In genomic region chr1:25362634-25363559, GRCh38 we compare ENCODE assay signal across 9 cellular contexts. TPM values are rescaled to one million over a fixed set of nuclear protein-coding genes. Genes with fewer than 3 reads are reported as not detected.
DNase-seq lines count a peak whose midpoint lies in the region; ATAC-seq, FAIRE-seq and TF ChIP-seq lines count a peak whose summit lies in the region.
"Not testable (repeated sequence)": the region's sequence is repeated elsewhere in the genome, so short reads cannot be mapped to it uniquely, and the experiment has no call there.
"Had no signal": no experiment of that assay in that cellular context is flagged by ENCODE, and none has a peak within 500 bp of the region (broad histone marks: within the 10 kb centered on the region; RNA-seq: fewer than 3 reads in every experiment).

No MANE protein-coding gene starts in this region.

- FAIRE-seq in K562 (lab: Jason Lieb, UNC), result peak; percentile 72

- not testable (repeated sequence) for H3K9me3 ChIP-seq in CD8-positive, alpha-beta T cell (ENCODE audit: low read length); K562 (replicated peaks; ENCODE audit: control insufficient read depth, insufficient read depth, low read depth, low read length); left lung; aorta (ENCODE audit: control insufficient read depth, low read length)

- not testable (repeated sequence) for H3K4me3 Mint-ChIP-seq in CD8-positive, alpha-beta T cell; activated T-cell treated with anti-CD3 and anti-CD28 coated beads, Interleukin-2, amount 50 U/mL, for 72 hours; natural killer cell

- peak; percentile 93 for ATAC-seq in CD8-positive, alpha-beta T cell
- peak; percentile 73 to 76 for ATAC-seq in activated CD4-positive, CD25-positive, alpha-beta regulatory T cell treated with anti-CD3 and anti-CD28 coated beads, Interleukin-2, amount 50 U/mL, for 24 hours
- ATAC-seq in activated T-cell treated with anti-CD3 and anti-CD28 coated beads, Interleukin-2, amount 50 U/mL, for 72 hours (replicated peaks in 1 of 2), result peak; percentile 96 to 98
- ATAC-seq in K562, result not testable (repeated sequence)
- ATAC-seq in Right ventricle myocardium inferior, result peak; percentile 50
- peak; percentile 61 for ATAC-seq in left lung
- ATAC-seq in natural killer cell, result peak; percentile 85 to 93 (median 89)
- peak; percentile 52 for ATAC-seq in aorta (ENCODE audit: low FRiP score)

- not testable (repeated sequence) for H2AFZ ChIP-seq in K562 (ENCODE audit: low read depth, low read length)

- H3K79me2 ChIP-seq in K562 (ENCODE audit: control insufficient read depth, insufficient read depth, low read length), result not testable (repeated sequence)

- peaks cover 24% of the 10 kb centered on the region for H3K36me3 ChIP-seq in CD8-positive, alpha-beta T cell (ENCODE audit: insufficient read depth, low read length)
- H3K36me3 ChIP-seq in K562 (ENCODE audit: control insufficient read depth, insufficient read depth, low read length) (peaks cover 35% of the 10 kb centered on the region), left lung (peaks cover 0 to 40% of the 10 kb centered on the region in 2 donors)
- not testable (repeated sequence) for H3K36me3 ChIP-seq in aorta (ENCODE audit: control insufficient read depth in 1 of 2, insufficient read depth in 2 of 2, low read length in 1 of 2)

- WGBS in K562 (ENCODE audit: insufficient coverage, low coverage, missing lambda C conversion rate), result no CpG with 5 or more reads among the region's 17 CpGs
- WGBS in aorta, 2 donors, result no CpG with 5 or more reads among the region's 17 CpGs

- TF ChIP-seq EP300 in K562 (IDR thresholded peaks at IDR 0.05; ENCODE audit: low read length), result not testable (repeated sequence)

- not testable (repeated sequence) for TF ChIP-seq CTCF in CD8-positive, alpha-beta T cell (IDR thresholded peaks at IDR 0.05); K562 (IDR thresholded peaks at IDR 0.05 in 2 of 3, conservative IDR thresholded peaks at IDR 0.05 in 1 of 3; ENCODE audit: insufficient read depth in 2 of 3, low read depth in 1 of 3, low read length in 3 of 3); left lung (IDR thresholded peaks at IDR 0.05); natural killer cell (IDR thresholded peaks at IDR 0.05)

- not testable (repeated sequence) for H3K27me3 Mint-ChIP-seq in CD8-positive, alpha-beta T cell (ENCODE audit: low read depth); activated T-cell treated with anti-CD3 and anti-CD28 coated beads, Interleukin-2, amount 50 U/mL, for 72 hours (ENCODE audit: low read depth); natural killer cell (ENCODE audit: low read depth in 2 of 2)

- not testable (repeated sequence) for H3K4me1 ChIP-seq in CD8-positive, alpha-beta T cell (ENCODE audit: insufficient read depth, low read length); K562 (replicated peaks in 1 of 2; ENCODE audit: control insufficient read depth in 2 of 2, insufficient read depth in 2 of 2, low read length in 2 of 2); left lung; aorta (ENCODE audit: control insufficient read depth in 1 of 2, insufficient read depth in 2 of 2, low read length in 2 of 2)

- not testable (repeated sequence) for H3K4me1 Mint-ChIP-seq in CD8-positive, alpha-beta T cell (ENCODE audit: low read depth)
- peaks cover 12% of the 10 kb centered on the region for H3K4me1 Mint-ChIP-seq in activated T-cell treated with anti-CD3 and anti-CD28 coated beads, Interleukin-2, amount 50 U/mL, for 72 hours (ENCODE audit: low read depth)
- peaks cover 5 to 11% of the 10 kb centered on the region in 2 donors for H3K4me1 Mint-ChIP-seq in natural killer cell

- H3K9me3 Mint-ChIP-seq in CD8-positive, alpha-beta T cell; activated T-cell treated with anti-CD3 and anti-CD28 coated beads, Interleukin-2, amount 50 U/mL, for 72 hours; natural killer cell: not testable (repeated sequence)

- not testable (repeated sequence) for BruUV-seq in K562 (replicated peaks; lab: Mats Ljungman, UMichigan)

- not testable (repeated sequence) for H3K27me3 ChIP-seq in CD8-positive, alpha-beta T cell (ENCODE audit: insufficient read depth, low read length); K562 (ENCODE audit: control insufficient read depth in 2 of 2, insufficient read depth in 2 of 2, low read length in 2 of 2); left lung; aorta (ENCODE audit: control insufficient read depth in 1 of 2, insufficient read depth in 2 of 2, low read length in 1 of 2)

- H3K27ac Mint-ChIP-seq in CD8-positive, alpha-beta T cell; activated T-cell treated with anti-CD3 and anti-CD28 coated beads, Interleukin-2, amount 50 U/mL, for 72 hours; natural killer cell: not testable (repeated sequence)

- not testable (repeated sequence) for H3K4me2 ChIP-seq in K562 (ENCODE audit: insufficient read depth, low read length)

- H3K27ac ChIP-seq in CD8-positive, alpha-beta T cell (ENCODE audit: low read depth, low read length); K562 (ENCODE audit: extremely low read depth, low read depth, low read length); left lung; aorta (ENCODE audit: low read depth in 1 of 2, low read length in 2 of 2): not testable (repeated sequence)

- DNase-seq in CD8-positive, alpha-beta T cell; activated T-cell treated with anti-CD3 and anti-CD28 coated beads, Interleukin-2, amount 50 U/mL, for 72 hours; K562 (ENCODE audit: extremely low read depth in 1 of 4, low spot score in 3 of 4); Right ventricle myocardium inferior (ENCODE audit: missing footprints); left lung; natural killer cell; aorta: not testable (repeated sequence)

- TF ChIP-seq POLR2A in K562 (conservative IDR thresholded peaks at IDR 0.05), result not testable (repeated sequence)

- H3K36me3 Mint-ChIP-seq in CD8-positive, alpha-beta T cell, result peaks cover 40% of the 10 kb centered on the region
- H3K36me3 Mint-ChIP-seq in activated T-cell treated with anti-CD3 and anti-CD28 coated beads, Interleukin-2, amount 50 U/mL, for 72 hours (ENCODE audit: insufficient read depth in 2 of 2); natural killer cell: not testable (repeated sequence)

- POLR2A ChIA-PET in CD8-positive, alpha-beta T cell (lab: Charles Lee); K562 (lab: Yijun Ruan, JAX): not testable (repeated sequence)

- H3K4me3 ChIP-seq in CD8-positive, alpha-beta T cell (ENCODE audit: low read depth, low read length); K562; left lung; aorta (ENCODE audit: low read length in 2 of 2): not testable (repeated sequence)

- H4K20me1 ChIP-seq in K562 (replicated peaks; ENCODE audit: control insufficient read depth, insufficient read depth, low read length), result not testable (repeated sequence)

- CTCF ChIA-PET in CD8-positive, alpha-beta T cell (lab: Charles Lee); K562 (lab: Yijun Ruan, JAX; ENCODE audit: low intra/inter-chr PET ratio): not testable (repeated sequence)

- intact Hi-C loops in CD8-positive, alpha-beta T cell (cut with DNase I, micrococcal nuclease); K562 (cut with micrococcal nuclease); Right ventricle myocardium inferior (cut with DNase I); left lung (cut with DNase I); natural killer cell (cut with micrococcal nuclease); aorta (cut with DNase I): not testable (repeated sequence)

- in situ Hi-C loops in K562 (cut with MboI), result not testable (repeated sequence)

- not testable (repeated sequence) for H3K9me1 ChIP-seq in K562 (ENCODE audit: control insufficient read depth, insufficient read depth, low read length)

- not testable (repeated sequence) for H3K9ac ChIP-seq in K562 (ENCODE audit: insufficient read depth in 1 of 2, low read depth in 2 of 2, low read length in 2 of 2)

- not testable (repeated sequence) for TF ChIP-seq RAD21 in K562 (CRISPR knock-in tag; conservative IDR thresholded peaks at IDR 0.05 in 1 of 2, IDR thresholded peaks at IDR 0.05 in 1 of 2)

RNA-seq across cellular contexts. Expression of gene TMEM50A, which starts 24.8 kb away (rescaled TPM):
- total RNA-seq in CD8-positive, alpha-beta T cell, result 100 to 1,000 TPM; 103 to 118 TPM
- total RNA-seq in activated T-cell treated with anti-CD3 and anti-CD28 coated beads, Interleukin-2, amount 50 U/mL, for 72 hours, result 100 to 1,000 TPM; 131 to 136 TPM
- 50.2 and 133 TPM in 2 replicates for total RNA-seq in K562 (2011; cell fraction: chromatin; rRNA removed; ENCODE audit: low replicate concordance)
- 80.8 and 92.6 TPM in 2 replicates for total RNA-seq in K562 (2011; cell fraction: nucleolus; rRNA removed)
- 147 and 172 TPM in 2 replicates for total RNA-seq in K562 (2011; cell fraction: nucleoplasm; rRNA removed)
- total RNA-seq in K562 (2014; rRNA removed) (138 and 209 TPM in 2 replicates), K562 (2014; rRNA removed; fragmentation: Illumina TruSeq; extraction: Trizol) (85.8 and 108 TPM in 2 replicates), K562 (2015; rRNA removed; fragmentation: Illumina TruSeq; extraction: Trizol) (100 and 108 TPM in 2 replicates), K562 (2021) (133 and 137 TPM in 2 replicates), Right ventricle myocardium inferior (70.5 TPM), left lung (100 to 1,000 TPM; 120 to 128 TPM), natural killer cell (100 to 1,000 TPM in 2 of 3 donors, 10 to 100 TPM in 1; 99.9 to 117 (median 107) TPM), aorta (100 to 1,000 TPM; 114 to 115 TPM)
- polyA plus RNA-seq in K562 (2011; rRNA removed) (175 and 195 TPM in 2 replicates), K562 (2014; fragmentation: Illumina TruSeq; extraction: Trizol) (155 and 183 TPM in 2 replicates), K562 (2014; fragmentation: Nextera tagmentation; extraction: Ambion mirVana) (10 to 100 TPM; 43.7 to 56.2 TPM), K562 (2014; rRNA removed) (141 and 198 TPM in 2 replicates), aorta (100 to 1,000 TPM; 110 to 140 TPM)
- 47.8 and 169 TPM in 2 replicates for polyA plus RNA-seq in K562 (2011; cell fraction: cytosol; rRNA removed)
- polyA plus RNA-seq in K562 (2011; cell fraction: nucleus; rRNA removed), result 19.9 and 38.4 TPM in 2 replicates
- polyA plus RNA-seq in K562 (2012), result 167 and 239 TPM in 2 replicates
- 59.4 and 67.8 TPM in 2 replicates for polyA minus RNA-seq in K562 (2011; rRNA and poly(A)+ RNA removed)
- 44.3 and 50.7 TPM in 2 replicates for polyA minus RNA-seq in K562 (2011; cell fraction: cytosol; rRNA and poly(A)+ RNA removed)
- polyA minus RNA-seq in K562 (2011; cell fraction: nucleus; rRNA and poly(A)+ RNA removed), result 12.8 and 23.5 TPM in 2 replicates

RNA-seq across cellular contexts. Expression of gene RHCE, which starts 57.7 kb away (rescaled TPM):
- total RNA-seq in CD8-positive, alpha-beta T cell, result under 1 TPM; 0.42 to 0.43 TPM
- total RNA-seq in activated T-cell treated with anti-CD3 and anti-CD28 coated beads, Interleukin-2, amount 50 U/mL, for 72 hours, result under 1 TPM in 1 of 2 donors, not detected in 1; 0.72 TPM
- 32.9 and 40.0 TPM in 2 replicates for total RNA-seq in K562 (2011; cell fraction: chromatin; rRNA removed; ENCODE audit: low replicate concordance)
- total RNA-seq in K562 (2011; cell fraction: nucleolus; rRNA removed), result 54.9 and 67.4 TPM in 2 replicates
- 44.0 and 54.3 TPM in 2 replicates for total RNA-seq in K562 (2011; cell fraction: nucleoplasm; rRNA removed)
- total RNA-seq in K562 (2014; rRNA removed), result 7.5 and 12.3 TPM in 2 replicates
- total RNA-seq in K562 (2014; rRNA removed; fragmentation: Illumina TruSeq; extraction: Trizol), result 12.7 and 14.8 TPM in 2 replicates
- total RNA-seq in K562 (2015; rRNA removed; fragmentation: Illumina TruSeq; extraction: Trizol), result 5.3 and 5.4 TPM in 2 replicates
- total RNA-seq in K562 (2021), result 11.2 and 12.6 TPM in 2 replicates
- polyA plus RNA-seq in K562 (2011; rRNA removed), result 13.6 and 25.9 TPM in 2 replicates
- 20.6 and 28.6 TPM in 2 replicates for polyA plus RNA-seq in K562 (2011; cell fraction: cytosol; rRNA removed)
- 11.9 and 17.8 TPM in 2 replicates for polyA plus RNA-seq in K562 (2011; cell fraction: nucleus; rRNA removed)
- 17.0 and 20.5 TPM in 2 replicates for polyA plus RNA-seq in K562 (2012)
- polyA plus RNA-seq in K562 (2014; fragmentation: Illumina TruSeq; extraction: Trizol), result 10.9 and 11.4 TPM in 2 replicates
- polyA plus RNA-seq in K562 (2014; fragmentation: Nextera tagmentation; extraction: Ambion mirVana), result 10 to 100 TPM; 28.3 to 31.5 TPM
- polyA plus RNA-seq in K562 (2014; rRNA removed), result 8.3 and 9.1 TPM in 2 replicates
- polyA minus RNA-seq in K562 (2011; rRNA and poly(A)+ RNA removed), result 22.4 and 24.1 TPM in 2 replicates
- polyA minus RNA-seq in K562 (2011; cell fraction: cytosol; rRNA and poly(A)+ RNA removed), result 9.8 and 10.7 TPM in 2 replicates
- polyA minus RNA-seq in K562 (2011; cell fraction: nucleus; rRNA and poly(A)+ RNA removed), result 5.8 and 9.8 TPM in 2 replicates
- 1.7 TPM for total RNA-seq in Right ventricle myocardium inferior
- under 1 TPM in 1 of 2 donors, not detected in 1; 0.64 TPM for total RNA-seq in left lung
- not detected for total RNA-seq in natural killer cell
- under 1 TPM in 1 of 2 donors, not detected in 1; 0.69 TPM for total RNA-seq in aorta
- not detected for polyA plus RNA-seq in aorta
- total RNA-seq: A172 had no signal
